ENCODE assay signal across 1 cellular context in the genomic region with DNA sequence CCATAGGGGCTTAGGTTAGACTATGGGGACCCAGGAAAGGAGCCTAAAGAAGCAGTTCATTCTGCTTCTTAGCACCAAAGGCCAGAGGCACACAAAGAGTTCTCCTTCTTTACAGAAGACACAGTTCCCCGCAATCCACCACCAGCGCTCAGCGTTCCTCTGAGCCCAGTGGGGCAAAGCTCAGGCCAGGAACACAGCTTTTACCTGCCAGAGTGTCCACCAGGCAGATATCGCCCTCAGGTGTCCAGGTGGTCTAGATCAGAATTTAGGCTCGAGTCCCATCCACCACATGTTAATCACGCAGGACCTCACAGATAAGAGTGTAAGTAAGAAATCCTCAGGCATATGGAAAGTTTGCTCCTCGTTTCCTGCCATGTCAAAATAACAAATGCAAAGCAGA.
TF ChIP-seq lines count a peak whose summit lies in the region.

No MANE protein-coding gene starts in this region.

TF ChIP-seq in HCT116, 20 proteins besides CTCF, POLR2A, EP300 and RAD21:
- no peak for TF ChIP-seq ZFX (IDR thresholded peaks at IDR 0.05)
- TF ChIP-seq EZH2 (IDR thresholded peaks at IDR 0.05): no peak
- no peak for TF ChIP-seq ELF1 (IDR thresholded peaks at IDR 0.05; ENCODE audit: borderline replicate concordance, low read depth)
- TF ChIP-seq EZH2phosphoT487 (IDR thresholded peaks at IDR 0.05; ENCODE audit: borderline replicate concordance): no peak
- TF ChIP-seq YY1 (IDR thresholded peaks at IDR 0.05; ENCODE audit: extremely low read depth, insufficient replicate concordance, low read depth, low read length): no peak
- no peak for TF ChIP-seq ZNF274 (IDR thresholded peaks at IDR 0.05; ENCODE audit: low read depth, low read length)
- TF ChIP-seq, protein P1, sequence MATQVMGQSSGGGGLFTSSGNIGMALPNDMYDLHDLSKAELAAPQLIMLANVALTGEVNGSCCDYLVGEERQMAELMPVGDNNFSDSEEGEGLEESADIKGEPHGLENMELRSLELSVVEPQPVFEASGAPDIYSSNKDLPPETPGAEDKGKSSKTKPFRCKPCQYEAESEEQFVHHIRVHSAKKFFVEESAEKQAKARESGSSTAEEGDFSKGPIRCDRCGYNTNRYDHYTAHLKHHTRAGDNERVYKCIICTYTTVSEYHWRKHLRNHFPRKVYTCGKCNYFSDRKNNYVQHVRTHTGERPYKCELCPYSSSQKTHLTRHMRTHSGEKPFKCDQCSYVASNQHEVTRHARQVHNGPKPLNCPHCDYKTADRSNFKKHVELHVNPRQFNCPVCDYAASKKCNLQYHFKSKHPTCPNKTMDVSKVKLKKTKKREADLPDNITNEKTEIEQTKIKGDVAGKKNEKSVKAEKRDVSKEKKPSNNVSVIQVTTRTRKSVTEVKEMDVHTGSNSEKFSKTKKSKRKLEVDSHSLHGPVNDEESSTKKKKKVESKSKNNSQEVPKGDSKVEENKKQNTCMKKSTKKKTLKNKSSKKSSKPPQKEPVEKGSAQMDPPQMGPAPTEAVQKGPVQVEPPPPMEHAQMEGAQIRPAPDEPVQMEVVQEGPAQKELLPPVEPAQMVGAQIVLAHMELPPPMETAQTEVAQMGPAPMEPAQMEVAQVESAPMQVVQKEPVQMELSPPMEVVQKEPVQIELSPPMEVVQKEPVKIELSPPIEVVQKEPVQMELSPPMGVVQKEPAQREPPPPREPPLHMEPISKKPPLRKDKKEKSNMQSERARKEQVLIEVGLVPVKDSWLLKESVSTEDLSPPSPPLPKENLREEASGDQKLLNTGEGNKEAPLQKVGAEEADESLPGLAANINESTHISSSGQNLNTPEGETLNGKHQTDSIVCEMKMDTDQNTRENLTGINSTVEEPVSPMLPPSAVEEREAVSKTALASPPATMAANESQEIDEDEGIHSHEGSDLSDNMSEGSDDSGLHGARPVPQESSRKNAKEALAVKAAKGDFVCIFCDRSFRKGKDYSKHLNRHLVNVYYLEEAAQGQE (IDR thresholded peaks at IDR 0.05; ENCODE audit: low read depth): no peak
- no peak for TF ChIP-seq CEBPB (IDR thresholded peaks at IDR 0.05; ENCODE audit: low read depth)
- TF ChIP-seq, protein P2, sequence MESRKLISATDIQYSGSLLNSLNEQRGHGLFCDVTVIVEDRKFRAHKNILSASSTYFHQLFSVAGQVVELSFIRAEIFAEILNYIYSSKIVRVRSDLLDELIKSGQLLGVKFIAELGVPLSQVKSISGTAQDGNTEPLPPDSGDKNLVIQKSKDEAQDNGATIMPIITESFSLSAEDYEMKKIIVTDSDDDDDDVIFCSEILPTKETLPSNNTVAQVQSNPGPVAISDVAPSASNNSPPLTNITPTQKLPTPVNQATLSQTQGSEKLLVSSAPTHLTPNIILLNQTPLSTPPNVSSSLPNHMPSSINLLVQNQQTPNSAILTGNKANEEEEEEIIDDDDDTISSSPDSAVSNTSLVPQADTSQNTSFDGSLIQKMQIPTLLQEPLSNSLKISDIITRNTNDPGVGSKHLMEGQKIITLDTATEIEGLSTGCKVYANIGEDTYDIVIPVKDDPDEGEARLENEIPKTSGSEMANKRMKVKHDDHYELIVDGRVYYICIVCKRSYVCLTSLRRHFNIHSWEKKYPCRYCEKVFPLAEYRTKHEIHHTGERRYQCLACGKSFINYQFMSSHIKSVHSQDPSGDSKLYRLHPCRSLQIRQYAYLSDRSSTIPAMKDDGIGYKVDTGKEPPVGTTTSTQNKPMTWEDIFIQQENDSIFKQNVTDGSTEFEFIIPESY (IDR thresholded peaks at IDR 0.05; ENCODE audit: extremely low read depth, insufficient replicate concordance, low read length): no peak
- no peak for TF ChIP-seq FOSL1 (IDR thresholded peaks at IDR 0.05; ENCODE audit: low read depth)
- TF ChIP-seq POLR2AphosphoS5 (IDR thresholded peaks at IDR 0.05; ENCODE audit: low read depth, low read length): no peak
- TF ChIP-seq EGR1 (IDR thresholded peaks at IDR 0.05; ENCODE audit: low read depth): no peak
- no peak for TF ChIP-seq TCF7L2 (IDR thresholded peaks at IDR 0.05; ENCODE audit: borderline replicate concordance, extremely low read depth, insufficient read depth, insufficient read length)
- TF ChIP-seq SRF (IDR thresholded peaks at IDR 0.05; ENCODE audit: low read depth): no peak
- TF ChIP-seq JUND (IDR thresholded peaks at IDR 0.05): no peak
- no peak for TF ChIP-seq SP1 (IDR thresholded peaks at IDR 0.05; ENCODE audit: low read depth)
- no peak for TF ChIP-seq SIN3A (IDR thresholded peaks at IDR 0.05; ENCODE audit: low read depth)
- TF ChIP-seq, protein P3, sequence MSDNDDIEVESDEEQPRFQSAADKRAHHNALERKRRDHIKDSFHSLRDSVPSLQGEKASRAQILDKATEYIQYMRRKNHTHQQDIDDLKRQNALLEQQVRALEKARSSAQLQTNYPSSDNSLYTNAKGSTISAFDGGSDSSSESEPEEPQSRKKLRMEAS (IDR thresholded peaks at IDR 0.05): no peak
TF ChIP-seq in HCT116: peak in this region for 0.
